ENCODE assay signal across 8 cellular contexts in the genomic region with DNA sequence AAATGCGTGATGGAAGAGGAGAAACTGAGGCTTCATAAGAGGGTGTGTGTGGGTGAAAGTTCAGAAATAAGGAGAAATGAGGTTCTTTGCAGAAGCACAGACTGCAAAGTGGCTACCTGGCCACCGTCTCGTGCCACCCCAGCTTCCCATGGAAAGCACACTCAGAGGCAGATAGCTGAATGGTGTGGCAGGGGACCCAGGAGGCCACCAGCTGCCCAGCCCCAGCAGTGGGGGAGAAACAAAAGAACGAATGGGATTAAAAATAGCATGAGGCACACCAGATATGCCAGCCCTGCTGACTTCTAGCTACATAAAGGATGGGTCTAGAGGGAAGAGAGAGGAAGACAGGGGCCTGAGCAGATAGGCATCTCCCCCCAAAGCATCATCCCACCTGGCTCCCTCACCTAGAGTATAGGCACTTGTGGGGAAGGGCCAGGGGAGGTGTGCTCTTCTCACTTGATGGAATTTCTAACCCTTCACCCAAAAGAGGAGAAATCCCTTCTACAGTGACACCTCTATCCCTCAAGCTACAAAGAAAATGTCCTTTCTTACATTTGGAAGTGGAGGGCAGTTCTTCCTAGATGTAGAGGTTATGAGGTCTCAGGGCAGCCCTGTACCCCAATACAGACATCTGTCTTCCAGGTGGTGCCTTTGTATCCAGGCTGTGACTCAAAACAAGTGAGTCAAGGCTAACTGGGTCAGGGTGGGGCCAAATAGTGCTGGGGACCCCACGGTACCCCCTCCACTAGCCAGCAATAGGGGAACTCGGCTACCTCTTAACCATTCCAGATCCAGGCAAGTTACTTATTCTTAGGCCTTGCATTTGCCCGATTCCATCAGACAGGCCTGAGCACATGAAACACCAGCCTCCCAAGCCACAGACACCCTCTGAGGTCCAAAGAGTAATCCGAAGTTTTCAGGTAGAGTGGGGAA. TPM values are rescaled to one million over a fixed set of nuclear protein-coding genes. Genes with fewer than 3 reads are reported as not detected.
A peak's percentile ranks its signal among the peaks of the same experiment; 100 is the strongest.
DNase-seq lines count a peak whose midpoint lies in the region; ATAC-seq and TF ChIP-seq lines count a peak whose summit lies in the region.

No MANE protein-coding gene starts in this region.

- H2AFZ ChIP-seq in smooth muscle cell (ENCODE audit: low read depth), result no peak overlapping the region

- H3F3A ChIP-seq in smooth muscle cell (ENCODE audit: low read depth), result peaks cover 7% of the 10 kb centered on the region

- H3K9me3 Mint-ChIP-seq in HFFc6, result no peaks in the 10 kb centered on the region

- DNase-seq in HFFc6, result no peak
- DNase-seq in WERI-Rb-1, result no peak
- DNase-seq in left ventricle myocardium superior, result no peak
- DNase-seq in smooth muscle cell (lab: John Stamatoyannopoulos, UW; ENCODE audit: unreplicated experiment), result no peak
- DNase-seq in NCI-H526 treated with DMSO at 0.1 percent for 48 hours (lab: John Stamatoyannopoulos, UW), result no peak
- no peak for DNase-seq in GF-D8 (lab: John Stamatoyannopoulos, UW)

- peaks cover 49% of the 10 kb centered on the region for H3K4me1 ChIP-seq in smooth muscle cell (ENCODE audit: low read depth)

- H3K27ac Mint-ChIP-seq in HFFc6, result peak overlapping the region; percentile 98

- H3K27me3 ChIP-seq in WERI-Rb-1 (ENCODE audit: insufficient read depth, low read depth, severe bottlenecking), result no peaks in the 10 kb centered on the region
- no peaks in the 10 kb centered on the region for H3K27me3 ChIP-seq in smooth muscle cell (ENCODE audit: low read depth)

- H3K4me3 ChIP-seq in WERI-Rb-1 (ENCODE audit: low read depth, low read length), result peak overlapping the region; percentile 87
- peak overlapping the region; percentile 75 for H3K4me3 ChIP-seq in smooth muscle cell

- peaks cover 71% of the 10 kb centered on the region for H3K36me3 ChIP-seq in WERI-Rb-1
- H3K36me3 ChIP-seq in smooth muscle cell (ENCODE audit: low read depth), result no peaks in the 10 kb centered on the region

- intact Hi-C loops in left ventricle myocardium superior (cut with micrococcal nuclease), result no loop called here

- ATAC-seq in left ventricle myocardium superior, result peak; percentile 8
- no peak for ATAC-seq in HG03175 (IDR thresholded peaks at IDR 0.05; ENCODE audit: unreplicated experiment)
- ATAC-seq in GM19463 (IDR thresholded peaks at IDR 0.05; ENCODE audit: unreplicated experiment), result no peak

- H3K4me3 Mint-ChIP-seq in HFFc6, result peak overlapping the region; percentile 98

- H3K4me1 Mint-ChIP-seq in HFFc6 (ENCODE audit: low read depth), result peaks cover 62% of the 10 kb centered on the region

- TF ChIP-seq CTCF in HFFc6 (IDR thresholded peaks at IDR 0.05) (no peak), WERI-Rb-1 (IDR thresholded peaks at IDR 0.05; ENCODE audit: low read depth, low read length) (no peak), smooth muscle cell (IDR thresholded peaks at IDR 0.05; ENCODE audit: borderline replicate concordance, insufficient read depth, poor library complexity, severe bottlenecking) (no peak)

- peaks cover 66% of the 10 kb centered on the region for H3K79me2 ChIP-seq in smooth muscle cell (ENCODE audit: low read depth)

- peaks cover 28% of the 10 kb centered on the region for H3K36me3 Mint-ChIP-seq in HFFc6 (ENCODE audit: low read depth)

- H3K4me2 ChIP-seq in smooth muscle cell, result peak overlapping the region; percentile 97

- WGBS in smooth muscle cell (ENCODE audit: low lambda C conversion rate), result 42% methylated on average over 8 of the region's 8 CpGs

- no peaks in the 10 kb centered on the region for H4K20me1 ChIP-seq in smooth muscle cell (ENCODE audit: low read depth)

- H3K27ac ChIP-seq in WERI-Rb-1, result peak overlapping the region; percentile 99
- H3K27ac ChIP-seq in smooth muscle cell (ENCODE audit: low read depth), result peak overlapping the region; percentile 100

- H3K9ac ChIP-seq in smooth muscle cell (ENCODE audit: low read depth), result peak overlapping the region; percentile 100

- H3K9me3 ChIP-seq in WERI-Rb-1 (ENCODE audit: severe bottlenecking) (no peaks in the 10 kb centered on the region), smooth muscle cell (replicated peaks; ENCODE audit: low read depth) (no peaks in the 10 kb centered on the region)

- H3K27me3 Mint-ChIP-seq in HFFc6 (ENCODE audit: insufficient read depth), result no peaks in the 10 kb centered on the region; the same call in 1 of the 2 replicates

RNA-seq across cellular contexts. Expression of gene HDGF, which starts 3.5 kb away (rescaled TPM):
- 100 to 1,000 TPM; 229 to 324 (median 315) TPM for total RNA-seq in HFFc6 (2021; fragmentation: NEBNext Ultra II Directional; extraction: Animal tissue kit (Norgen Biotek cat#: 25700))
- total RNA-seq in left ventricle myocardium superior, result 185 TPM
- 88.4 and 97.2 TPM in 2 replicates for total RNA-seq in smooth muscle cell
- 109 and 134 TPM in 2 replicates for polyA plus RNA-seq in smooth muscle cell

RNA-seq across cellular contexts. Expression of gene MRPL24, which starts 7.1 kb away (rescaled TPM):
- 10 to 100 TPM; 82.5 to 93.7 (median 86.8) TPM for total RNA-seq in HFFc6 (2021; fragmentation: NEBNext Ultra II Directional; extraction: Animal tissue kit (Norgen Biotek cat#: 25700))
- total RNA-seq in left ventricle myocardium superior, result 96.1 TPM
- 16.5 and 29.3 TPM in 2 replicates for total RNA-seq in smooth muscle cell
- polyA plus RNA-seq in smooth muscle cell, result 68.6 and 79.6 TPM in 2 replicates

RNA-seq across cellular contexts. Expression of gene PRCC, which starts 19.3 kb away (rescaled TPM):
- total RNA-seq in HFFc6 (2021; fragmentation: NEBNext Ultra II Directional; extraction: Animal tissue kit (Norgen Biotek cat#: 25700)), result 10 to 100 TPM; 67.0 to 79.3 (median 71.5) TPM
- 41.3 TPM for total RNA-seq in left ventricle myocardium superior
- 31.0 and 37.7 TPM in 2 replicates for total RNA-seq in smooth muscle cell
- polyA plus RNA-seq in smooth muscle cell, result 68.1 and 68.7 TPM in 2 replicates

RNA-seq across cellular contexts. Expression of gene ISG20L2, which starts 19.4 kb away (rescaled TPM):
- 10 to 100 TPM; 16.2 to 26.9 (median 20.6) TPM for total RNA-seq in HFFc6 (2021; fragmentation: NEBNext Ultra II Directional; extraction: Animal tissue kit (Norgen Biotek cat#: 25700))
- total RNA-seq in left ventricle myocardium superior (12.0 TPM), smooth muscle cell (13.8 and 20.3 TPM in 2 replicates)
- 17.4 and 19.2 TPM in 2 replicates for polyA plus RNA-seq in smooth muscle cell

RNA-seq across cellular contexts. Expression of gene METTL25B, which starts 19.7 kb away (rescaled TPM):
- total RNA-seq in HFFc6 (2021; fragmentation: NEBNext Ultra II Directional; extraction: Animal tissue kit (Norgen Biotek cat#: 25700)), result 10 to 100 TPM; 11.2 to 16.0 (median 13.9) TPM
- total RNA-seq in left ventricle myocardium superior (14.7 TPM), smooth muscle cell (5.4 and 11.0 TPM in 2 replicates)
- polyA plus RNA-seq in smooth muscle cell, result 17.5 and 21.7 TPM in 2 replicates
